26 cellular contexts compared by ENCODE assay signal in genomic region chr6:63798378-63798777, GRCh38.
"Had no signal": no experiment of that assay in that cellular context is flagged by ENCODE, and none has a peak within 500 bp of the region (broad histone marks: within the 10 kb centered on the region; RNA-seq: fewer than 3 reads in every experiment).

No MANE protein-coding gene starts in this region.

- H3K27me3 ChIP-seq: stomach, suprapubic skin, testis, thyroid gland, tibial artery, transverse colon, upper lobe of left lung, upper lobe of right lung, uterus, vagina had no signal

- H3K4me1 ChIP-seq: suprapubic skin, testis, thyroid gland, tibial artery, tibial nerve, transverse colon, upper lobe of left lung, upper lobe of right lung, uterus, vagina had no signal

- H3K36me3 ChIP-seq: stomach, suprapubic skin, thoracic aorta, thyroid gland, tibial artery, tibial nerve, transverse colon, upper lobe of left lung, upper lobe of right lung, uterus, vagina had no signal

- H3K4me3 ChIP-seq: stomach, suprapubic skin, testis, thoracic aorta, thyroid gland, tibial artery, tibial nerve, transverse colon, upper lobe of left lung, upper lobe of right lung, uterus, vagina had no signal

- ATAC-seq: stimulated activated effector memory CD8-positive, alpha-beta T cell treated with anti-CD3 and anti-CD28 coated beads, Interleukin-12 subunit alpha, Interleukin-12 subunit beta, amount 100 ng/mL, for 72 hours; stimulated activated memory B cell treated with anti-CD40 and anti-IgM and Interleukin-4, amounts not matched to agents 10 μg/mL and 1 μg/mL and 100 μg/mL, for 72 hours; stimulated activated naive B cell treated with anti-CD40 and anti-IgM and Interleukin-4, amounts not matched to agents 10 μg/mL and 1 μg/mL and 100 μg/mL, for 72 hours; stimulated activated naive CD8-positive, alpha-beta T cell treated with anti-CD3 and anti-CD28 coated beads, Interleukin-15, amount 100 ng/mL, for 72 hours; stimulated activated naive CD8-positive, alpha-beta T cell treated with anti-CD3 and anti-CD28 coated beads, Interleukin-15, Interleukin-2, amounts not matched to agents 100 U/mL and 50 U/mL, for 24 hours; upper lobe of right lung had no signal

- DNase-seq: stimulated activated CD4-positive, alpha-beta T cell treated with anti-CD3 and anti-CD28 coated beads, Interleukin-2, amount 100 ng/mL, for 48 hours; stimulated activated CD4-positive, alpha-beta T cell treated with anti-CD3 and anti-CD28 coated beads, Interleukin-4, amount 100 ng/mL, for 1 hour; stimulated activated CD4-positive, alpha-beta T cell treated with anti-CD3 and anti-CD28 coated beads, Interleukin-4, amount 100 ng/mL, for 24 hours; stimulated activated CD4-positive, alpha-beta T cell treated with anti-CD3 and anti-CD28 coated beads, Interleukin-4, amount 100 ng/mL, for 4 hours; stimulated activated CD8-positive, alpha-beta memory T cell treated with anti-CD3 and anti-CD28 coated beads, Interleukin-4, amount 100 ng/mL, for 48 hours; stimulated activated naive B cell treated with anti-CD40 and anti-IgM and Interleukin-4, amounts not matched to agents 10 μg/mL and 1 μg/mL and 100 μg/mL, for 72 hours; stimulated activated naive CD4-positive, alpha-beta T cell; stimulated activated naive CD4-positive, alpha-beta T cell treated with Interleukin-2 at 50 U/mL for 16 hours; stimulated activated naive CD8-positive, alpha-beta T cell treated with anti-CD3 and anti-CD28 coated beads, Interleukin-15, amount 100 ng/mL, for 72 hours; stimulated activated naive CD8-positive, alpha-beta T cell treated with anti-CD3 and anti-CD28 coated beads, Interleukin-15, Interleukin-2, amounts not matched to agents 100 U/mL and 50 U/mL, for 24 hours; stomach; substantia nigra; testis; thyroid gland; tibial artery; transverse colon; trophoblast cell; upper lobe of left lung; upper lobe of right lung; uterus had no signal

- H3K27ac ChIP-seq: stomach, suprapubic skin, testis, thoracic aorta, thyroid gland, tibial artery, tibial nerve, transverse colon, upper lobe of left lung, upper lobe of right lung, uterus, vagina had no signal

- H3K9me3 ChIP-seq: stomach, suprapubic skin, testis, thoracic aorta, thyroid gland, tibial artery, tibial nerve, transverse colon, upper lobe of left lung, upper lobe of right lung, uterus, vagina had no signal
